In genomic region chr19:19167612-19168011, GRCh38 we compare ENCODE assay signal across 2 cellular contexts.
TF ChIP-seq lines count a peak whose summit lies in the region.

No MANE protein-coding gene starts in this region.

TF ChIP-seq in HepG2, 621 proteins besides CTCF, POLR2A, EP300 and RAD21:
- TF ChIP-seq ZNF737 (CRISPR knock-in tag; IDR thresholded peaks at IDR 0.05; ENCODE audit: borderline replicate concordance), result no peak
- peak; percentile 68; the same call in 1 of the 2 replicates for TF ChIP-seq ZNF768 (CRISPR knock-in tag; IDR thresholded peaks at IDR 0.05)

TF ChIP-seq in HEK293, 187 proteins besides CTCF, POLR2A, EP300 and RAD21:
- TF ChIP-seq SCRT2 (tag by site-specific recombination; IDR thresholded peaks at IDR 0.05) (0 out of 2 replicates have a peak, but pooled peaks have one; percentile 33), ZNF138 (tag by site-specific recombination; IDR thresholded peaks at IDR 0.05; ENCODE audit: borderline replicate concordance) (no peak), SP7 (tag by site-specific recombination; IDR thresholded peaks at IDR 0.05) (no peak), ZNF10 (tag by site-specific recombination; IDR thresholded peaks at IDR 0.05) (no peak)
